21 cellular contexts compared by ENCODE assay signal in the genomic region with DNA sequence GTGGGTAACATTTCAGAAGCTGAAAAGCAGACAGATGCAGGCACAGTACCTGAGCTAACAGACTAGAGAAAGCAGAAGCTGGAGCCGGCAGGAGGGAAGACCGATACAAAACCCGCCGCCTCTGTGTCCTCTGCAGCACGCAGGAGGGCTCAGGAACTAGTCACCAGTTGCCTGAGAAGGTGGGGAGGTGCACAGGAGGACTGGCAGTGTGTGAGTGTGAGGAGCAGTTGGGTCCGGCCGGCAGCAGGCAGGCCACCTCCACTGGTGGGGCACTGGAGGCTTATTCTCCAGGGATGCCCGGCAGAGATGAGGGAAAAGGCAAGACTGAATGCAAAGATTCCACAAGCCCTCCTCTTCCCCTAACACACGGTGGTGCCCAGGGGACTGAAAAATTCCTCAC. TPM values are rescaled to one million over a fixed set of nuclear protein-coding genes. Genes with fewer than 3 reads are reported as not detected.
DNase-seq lines count a peak whose midpoint lies in the region; ATAC-seq and TF ChIP-seq lines count a peak whose summit lies in the region.
"Had no signal": no experiment of that assay in that cellular context is flagged by ENCODE, and none has a peak within 500 bp of the region (broad histone marks: within the 10 kb centered on the region; RNA-seq: fewer than 3 reads in every experiment).

No MANE protein-coding gene starts in this region.

- no peak overlapping the region for H2BK120ac ChIP-seq in trophoblast cell (ENCODE audit: insufficient read depth, low read length, poor library complexity)
- no peak overlapping the region for H2BK120ac ChIP-seq in neuronal stem cell (ENCODE audit: low read depth, low read length)

- H3K4me1 Mint-ChIP-seq in activated naive CD4-positive, alpha-beta T cell treated with anti-CD3 and anti-CD28 coated beads for 36 hours (ENCODE audit: low read depth): peaks cover 6% of the 10 kb centered on the region
- H3K4me1 Mint-ChIP-seq in activated T-helper 1 cell treated with anti-CD3 and anti-CD28 coated beads, Interleukin-12 subunit alpha, Interleukin-12 subunit beta, Interleukin-2, Interleukin-4 antibody, amounts not matched to agents 30 ng/mL and 10 ng/mL and 1 ng/mL, durations not matched to agents 14 hours and 24 hours and 36 hours (ENCODE audit: low read depth): peaks cover 11% of the 10 kb centered on the region
- peaks cover 9% of the 10 kb centered on the region for H3K4me1 Mint-ChIP-seq in glutamatergic neuron (ENCODE audit: low read depth, unreplicated experiment)
- H3K4me1 Mint-ChIP-seq: GM23338 had no signal

- H3K9me3 Mint-ChIP-seq in activated naive CD4-positive, alpha-beta T cell treated with anti-CD3 and anti-CD28 coated beads, Interleukin-2, amount 50 U/mL, for 72 hours: no peaks in the 10 kb centered on the region
- no peaks in the 10 kb centered on the region for H3K9me3 Mint-ChIP-seq in activated naive CD4-positive, alpha-beta T cell treated with anti-CD3 and anti-CD28 coated beads for 36 hours
- H3K9me3 Mint-ChIP-seq in activated T-helper 1 cell treated with anti-CD3 and anti-CD28 coated beads, Interleukin-12 subunit alpha, Interleukin-12 subunit beta, Interleukin-2, Interleukin-4 antibody, amounts not matched to agents 30 ng/mL and 10 ng/mL and 1 ng/mL, durations not matched to agents 14 hours and 24 hours and 36 hours: no peaks in the 10 kb centered on the region
- peaks cover 2% of the 10 kb centered on the region for H3K9me3 Mint-ChIP-seq in glutamatergic neuron (ENCODE audit: unreplicated experiment)
- H3K9me3 Mint-ChIP-seq: CD8-positive, alpha-beta T cell; GM23338 had no signal

- peak overlapping the region; percentile 83 to 96 for H3K27ac Mint-ChIP-seq in activated naive CD4-positive, alpha-beta T cell treated with anti-CD3 and anti-CD28 coated beads, Interleukin-2, amount 50 U/mL, for 72 hours
- no peak overlapping the region for H3K27ac Mint-ChIP-seq in activated naive CD4-positive, alpha-beta T cell treated with anti-CD3 and anti-CD28 coated beads for 36 hours
- H3K27ac Mint-ChIP-seq in activated T-helper 1 cell treated with anti-CD3 and anti-CD28 coated beads, Interleukin-12 subunit alpha, Interleukin-12 subunit beta, Interleukin-2, Interleukin-4 antibody, amounts not matched to agents 30 ng/mL and 10 ng/mL and 1 ng/mL, durations not matched to agents 14 hours and 24 hours and 36 hours: peak overlapping the region; percentile 64
- H3K27ac Mint-ChIP-seq in glutamatergic neuron (ENCODE audit: unreplicated experiment): no peak overlapping the region
- H3K27ac Mint-ChIP-seq: GM23338 had no signal

- no peak for ATAC-seq in activated naive CD4-positive, alpha-beta T cell treated with anti-CD3 and anti-CD28 coated beads, Interleukin-2, amount 50 U/mL, for 72 hours
- no peak for ATAC-seq in HG02678 (IDR thresholded peaks at IDR 0.05; ENCODE audit: unreplicated experiment)
- ATAC-seq: CD8-positive, alpha-beta T cell; GM23338 had no signal

- no peak overlapping the region for H2AFZ ChIP-seq in trophoblast cell (ENCODE audit: insufficient read depth, low read length, poor library complexity)
- H2AFZ ChIP-seq in neuronal stem cell (ENCODE audit: low read length): no peak overlapping the region
- H2AFZ ChIP-seq: GM23338 had no signal

- H2BK12ac ChIP-seq in trophoblast cell (ENCODE audit: low read length) (no peak overlapping the region), neuronal stem cell (ENCODE audit: low read length) (no peak overlapping the region)

- H3K4me2 ChIP-seq in trophoblast cell (ENCODE audit: low read length) (no peak overlapping the region), neuronal stem cell (ENCODE audit: insufficient read depth, low read length, poor library complexity, severe bottlenecking) (no peak overlapping the region)
- H3K4me2 ChIP-seq: GM23338 had no signal

- H3K9ac ChIP-seq in trophoblast cell (ENCODE audit: low read length) (peak overlapping the region; percentile 28), neuronal stem cell (ENCODE audit: low read depth, low read length, poor library complexity) (no peak overlapping the region)

- H4K12ac ChIP-seq in trophoblast cell (ENCODE audit: low read depth, low read length): no peak overlapping the region

- H3K18ac ChIP-seq in trophoblast cell (ENCODE audit: low read length): no peak overlapping the region
- H3K18ac ChIP-seq in neuronal stem cell (ENCODE audit: low read length): no peak overlapping the region

- no peak for TF ChIP-seq EP300 in esophagus muscularis mucosa (IDR thresholded peaks at IDR 0.05)

- H3K23ac ChIP-seq in trophoblast cell (ENCODE audit: low read length) (no peak overlapping the region), neuronal stem cell (ENCODE audit: low read depth, low read length, poor library complexity) (no peak overlapping the region)

- H4K91ac ChIP-seq in trophoblast cell (ENCODE audit: low read depth, low read length) (no peak overlapping the region), neuronal stem cell (ENCODE audit: low read depth, low read length, poor library complexity) (no peak overlapping the region)

- H2AK5ac ChIP-seq in trophoblast cell (ENCODE audit: low read length) (no peak overlapping the region), neuronal stem cell (ENCODE audit: low read depth, low read length) (no peak overlapping the region)

- no peak overlapping the region for H3K4me3 Mint-ChIP-seq in activated naive CD4-positive, alpha-beta T cell treated with anti-CD3 and anti-CD28 coated beads for 36 hours
- no peak overlapping the region for H3K4me3 Mint-ChIP-seq in activated T-helper 1 cell treated with anti-CD3 and anti-CD28 coated beads, Interleukin-12 subunit alpha, Interleukin-12 subunit beta, Interleukin-2, Interleukin-4 antibody, amounts not matched to agents 30 ng/mL and 10 ng/mL and 1 ng/mL, durations not matched to agents 14 hours and 24 hours and 36 hours
- no peak overlapping the region for H3K4me3 Mint-ChIP-seq in glutamatergic neuron (ENCODE audit: unreplicated experiment)
- H3K4me3 Mint-ChIP-seq: CD8-positive, alpha-beta T cell; GM23338 had no signal

- H3K4ac ChIP-seq in trophoblast cell (ENCODE audit: low read depth, low read length) (no peak overlapping the region), neuronal stem cell (ENCODE audit: low read length) (no peak overlapping the region)

- H3K14ac ChIP-seq in trophoblast cell (ENCODE audit: low read length): no peak overlapping the region
- H3K14ac ChIP-seq in neuronal stem cell (ENCODE audit: low read length): no peak overlapping the region

- no peak overlapping the region for H3K4me3 ChIP-seq in trophoblast cell (ENCODE audit: low read depth, low read length)
- H3K4me3 ChIP-seq in neuronal stem cell (ENCODE audit: low read length in 2 of 2): no peak overlapping the region
- no peak overlapping the region for H3K4me3 ChIP-seq in esophagus muscularis mucosa
- H3K4me3 ChIP-seq: GM23338, HAP-1 had no signal

- H3K9me3 ChIP-seq in trophoblast cell (ENCODE audit: insufficient read depth, low read depth, low read length) (peaks cover 2% of the 10 kb centered on the region), neuronal stem cell (replicated peaks in 1 of 2; ENCODE audit: control insufficient read depth in 2 of 2, insufficient read depth in 1 of 2, low read depth in 1 of 2, low read length in 2 of 2) (peaks cover 0 to 1% of the 10 kb centered on the region in 2 donors), esophagus muscularis mucosa (no peaks in the 10 kb centered on the region)
- H3K9me3 ChIP-seq: HAP-1 had no signal

- H3K27me3 ChIP-seq in trophoblast cell (ENCODE audit: insufficient read depth, low read length): no peaks in the 10 kb centered on the region
- H3K27me3 ChIP-seq in neuronal stem cell (ENCODE audit: control insufficient read depth in 3 of 3, insufficient read depth in 3 of 3, low read depth in 1 of 3, low read length in 3 of 3): no peaks in the 10 kb centered on the region
- H3K27me3 ChIP-seq in esophagus muscularis mucosa: no peaks in the 10 kb centered on the region

- H3K79me2 ChIP-seq in trophoblast cell (ENCODE audit: control insufficient read depth, insufficient read depth, low read length, poor library complexity): no peaks in the 10 kb centered on the region

- no peaks in the 10 kb centered on the region for H3K4me1 ChIP-seq in trophoblast cell (ENCODE audit: control insufficient read depth in 1 of 2, insufficient read depth in 2 of 2, low read length in 2 of 2)
- no peaks in the 10 kb centered on the region for H3K4me1 ChIP-seq in neuronal stem cell (ENCODE audit: control insufficient read depth in 2 of 2, insufficient read depth in 1 of 2, low read depth in 1 of 2, low read length in 2 of 2)
- no peaks in the 10 kb centered on the region for H3K4me1 ChIP-seq in esophagus muscularis mucosa
- H3K4me1 ChIP-seq: HAP-1 had no signal

- no peak for TF ChIP-seq POLR2A in esophagus muscularis mucosa (IDR thresholded peaks at IDR 0.05; ENCODE audit: low read depth)

- TF ChIP-seq CTCF in glutamatergic neuron (IDR thresholded peaks at IDR 0.05; ENCODE audit: partially characterized antibody, unreplicated experiment) (no peak), esophagus muscularis mucosa (IDR thresholded peaks at IDR 0.05) (no peak)

- H3K36me3 ChIP-seq in trophoblast cell (ENCODE audit: control insufficient read depth in 1 of 2, insufficient read depth in 2 of 2, low read length in 2 of 2) (peaks cover 50 to 69% of the 10 kb centered on the region in 2 experiments), neuronal stem cell (replicated peaks in 1 of 2; ENCODE audit: control insufficient read depth in 2 of 2, insufficient read depth in 2 of 2, low read length in 2 of 2) (peaks cover 50 to 97% of the 10 kb centered on the region in 2 donors), esophagus muscularis mucosa (peaks cover 77 to 100% (median 97%) of the 10 kb centered on the region in 4 donors)

- H3K27ac ChIP-seq in trophoblast cell (ENCODE audit: low read depth, low read length) (no peak overlapping the region), neuronal stem cell (replicated peaks; ENCODE audit: low read length) (no peak overlapping the region), esophagus muscularis mucosa (replicated peaks in 1 of 4) (no peak overlapping the region)
- H3K27ac ChIP-seq: RWPE1 had no signal

- H2BK15ac ChIP-seq in neuronal stem cell (ENCODE audit: low read length): no peak overlapping the region

- DNase-seq in activated naive CD4-positive, alpha-beta T cell treated with anti-CD3 and anti-CD28 coated beads, Interleukin-2, amount 50 U/mL, for 72 hours (ENCODE audit: low spot score in 2 of 2): no peak
- DNase-seq in activated naive CD4-positive, alpha-beta T cell treated with anti-CD3 and anti-CD28 coated beads for 36 hours: no peak
- no peak for DNase-seq in activated T-helper 1 cell treated with anti-CD3 and anti-CD28 coated beads, Interleukin-12 subunit alpha, Interleukin-12 subunit beta, Interleukin-2, Interleukin-4 antibody, amounts not matched to agents 30 ng/mL and 10 ng/mL and 1 ng/mL, durations not matched to agents 14 hours and 24 hours and 36 hours (ENCODE audit: low spot score)
- DNase-seq in glutamatergic neuron (peak; percentile 16), trophoblast cell (no peak), neuronal stem cell (ENCODE audit: low spot score) (no peak), esophagus muscularis mucosa (ENCODE audit: extremely low spot score) (no peak)
- DNase-seq: CD8-positive, alpha-beta T cell; GDM1; Kasumi-1; NCI-H1417; NCI-H1930; NCI-H226; NCI-H510A treated with DMSO at 0.1 percent for 48 hours; NCI-H748 treated with DMSO at 0.1 percent for 48 hours; SHP77 treated with DMSO at 0.1 percent for 48 hours had no signal

- H4K8ac ChIP-seq in trophoblast cell (ENCODE audit: low read depth, low read length) (no peak overlapping the region), neuronal stem cell (ENCODE audit: low read depth, low read length) (no peak overlapping the region)

- H3K79me1 ChIP-seq in trophoblast cell (ENCODE audit: low read length) (no peaks in the 10 kb centered on the region), neuronal stem cell (ENCODE audit: low read depth, low read length) (no peaks in the 10 kb centered on the region)

- no CpG with 5 or more reads among the region's 9 CpGs for WGBS in trophoblast cell (ENCODE audit: extremely low coverage, insufficient coverage, insufficient read length)
- no CpG with 5 or more reads among the region's 9 CpGs for WGBS in neuronal stem cell (ENCODE audit: extremely low coverage in 2 of 2, insufficient read length in 2 of 2, insufficient replicate concordance in 1 of 2), 2 donors
- 86% methylated on average over 9 of the region's 9 CpGs for WGBS in esophagus muscularis mucosa

- CTCF ChIA-PET in activated naive CD4-positive, alpha-beta T cell treated with anti-CD3 and anti-CD28 coated beads for 36 hours (lab: Charles Lee): no interaction called here

- intact Hi-C loops in activated naive CD4-positive, alpha-beta T cell treated with anti-CD3 and anti-CD28 coated beads for 36 hours (cut with micrococcal nuclease): no loop called here
- intact Hi-C loops in activated T-helper 1 cell treated with anti-CD3 and anti-CD28 coated beads, Interleukin-12 subunit alpha, Interleukin-12 subunit beta, Interleukin-2, Interleukin-4 antibody, amounts not matched to agents 30 ng/mL and 10 ng/mL and 1 ng/mL, durations not matched to agents 14 hours and 24 hours and 36 hours (cut with micrococcal nuclease): no loop called here
- intact Hi-C loops in esophagus muscularis mucosa (cut with DNase I): no loop called here

- no peaks in the 10 kb centered on the region for H3K27me3 Mint-ChIP-seq in activated naive CD4-positive, alpha-beta T cell treated with anti-CD3 and anti-CD28 coated beads for 36 hours (ENCODE audit: low read depth)
- H3K27me3 Mint-ChIP-seq in activated T-helper 1 cell treated with anti-CD3 and anti-CD28 coated beads, Interleukin-12 subunit alpha, Interleukin-12 subunit beta, Interleukin-2, Interleukin-4 antibody, amounts not matched to agents 30 ng/mL and 10 ng/mL and 1 ng/mL, durations not matched to agents 14 hours and 24 hours and 36 hours (ENCODE audit: insufficient read depth): no peaks in the 10 kb centered on the region
- peaks cover 2% of the 10 kb centered on the region for H3K27me3 Mint-ChIP-seq in glutamatergic neuron (ENCODE audit: unreplicated experiment)

- peaks cover 6 to 42% of the 10 kb centered on the region in 2 donors for H3K36me3 Mint-ChIP-seq in activated naive CD4-positive, alpha-beta T cell treated with anti-CD3 and anti-CD28 coated beads, Interleukin-2, amount 50 U/mL, for 72 hours
- peaks cover 42% of the 10 kb centered on the region for H3K36me3 Mint-ChIP-seq in activated naive CD4-positive, alpha-beta T cell treated with anti-CD3 and anti-CD28 coated beads for 36 hours (ENCODE audit: low read depth)
- H3K36me3 Mint-ChIP-seq in activated T-helper 1 cell treated with anti-CD3 and anti-CD28 coated beads, Interleukin-12 subunit alpha, Interleukin-12 subunit beta, Interleukin-2, Interleukin-4 antibody, amounts not matched to agents 30 ng/mL and 10 ng/mL and 1 ng/mL, durations not matched to agents 14 hours and 24 hours and 36 hours (ENCODE audit: low read depth): peaks cover 59% of the 10 kb centered on the region
- peaks cover 4% of the 10 kb centered on the region for H3K36me3 Mint-ChIP-seq in glutamatergic neuron (ENCODE audit: unreplicated experiment)

- no peak overlapping the region for H2BK5ac ChIP-seq in trophoblast cell (ENCODE audit: low read depth, low read length, poor library complexity)
- H2BK5ac ChIP-seq in neuronal stem cell (ENCODE audit: low read length): no peak overlapping the region

RNA-seq across cellular contexts. Expression of gene ERCC3, which starts 18.2 kb away (rescaled TPM):
- total RNA-seq in activated naive CD4-positive, alpha-beta T cell treated with anti-CD3 and anti-CD28 coated beads, Interleukin-2, amount 50 U/mL, for 72 hours: 10 to 100 TPM; 51.8 to 54.8 TPM
- 10 to 100 TPM; 37.0 to 41.1 TPM for total RNA-seq in activated naive CD4-positive, alpha-beta T cell treated with anti-CD3 and anti-CD28 coated beads for 36 hours
- 63.1 and 65.5 TPM in 2 replicates for total RNA-seq in activated T-helper 1 cell treated with anti-CD3 and anti-CD28 coated beads, Interleukin-12 subunit alpha, Interleukin-12 subunit beta, Interleukin-2, Interleukin-4 antibody, amounts not matched to agents 30 ng/mL and 10 ng/mL and 1 ng/mL, durations not matched to agents 14 hours and 24 hours and 36 hours
- 54.0 TPM for total RNA-seq in glutamatergic neuron (ENCODE audit: unreplicated experiment)
- polyA plus RNA-seq in trophoblast cell (2013): 25.4 and 25.5 TPM in 2 replicates
- 36.8 TPM for polyA plus RNA-seq in neuronal stem cell (2013, experiment 1 of 2)
- 34.5 TPM for polyA plus RNA-seq in neuronal stem cell (2013, experiment 2 of 2)
- 10 to 100 TPM; 24.4 to 37.1 (median 35.3) TPM for total RNA-seq in esophagus muscularis mucosa

RNA-seq across cellular contexts. Expression of gene CYP27C1, which starts 55.7 kb away (rescaled TPM):
- total RNA-seq in activated naive CD4-positive, alpha-beta T cell treated with anti-CD3 and anti-CD28 coated beads, Interleukin-2, amount 50 U/mL, for 72 hours: not detected
- not detected for total RNA-seq in activated naive CD4-positive, alpha-beta T cell treated with anti-CD3 and anti-CD28 coated beads for 36 hours
- total RNA-seq in activated T-helper 1 cell treated with anti-CD3 and anti-CD28 coated beads, Interleukin-12 subunit alpha, Interleukin-12 subunit beta, Interleukin-2, Interleukin-4 antibody, amounts not matched to agents 30 ng/mL and 10 ng/mL and 1 ng/mL, durations not matched to agents 14 hours and 24 hours and 36 hours: not detected in 2 replicates
- total RNA-seq in glutamatergic neuron (ENCODE audit: unreplicated experiment) (4.3 TPM), esophagus muscularis mucosa (under 1 TPM in 2 of 4 donors, not detected in 2; under 0.01 to 0.26 TPM)
- polyA plus RNA-seq in trophoblast cell (2013): 0.79 and 1.0 TPM in 2 replicates
- polyA plus RNA-seq in neuronal stem cell (2013, experiment 1 of 2): 3.7 TPM
- 4.0 TPM for polyA plus RNA-seq in neuronal stem cell (2013, experiment 2 of 2)
- total RNA-seq: CD8-positive, alpha-beta T cell; MCF 10A had no signal

Comparison
In these comparisons a context has a peak if more than half of its experiments do, and no peak if none do; other contexts are left out.
1. H3K27ac Mint-ChIP-seq: peak in activated naive CD4-positive, alpha-beta T cell treated with anti-CD3 and anti-CD28 coated beads, Interleukin-2, amount 50 U/mL, for 72 hours (2 of 2) and activated T-helper 1 cell treated with anti-CD3 and anti-CD28 coated beads, Interleukin-12 subunit alpha, Interleukin-12 subunit beta, Interleukin-2, Interleukin-4 antibody, amounts not matched to agents 30 ng/mL and 10 ng/mL and 1 ng/mL, durations not matched to agents 14 hours and 24 hours and 36 hours (single experiment); none in activated naive CD4-positive, alpha-beta T cell treated with anti-CD3 and anti-CD28 coated beads for 36 hours (single experiment) and glutamatergic neuron (single experiment).